Comparison of ENCODE assay signal across 8 cellular contexts in genomic region chr19:55624109-55625003, GRCh38. TPM values are rescaled to one million over a fixed set of nuclear protein-coding genes. Genes with fewer than 3 reads are reported as not detected.
DNase-seq lines count a peak whose midpoint lies in the region; ATAC-seq and TF ChIP-seq lines count a peak whose summit lies in the region.

Gene ZNF784, minus strand, starts transcription at chr19:55624566. Its CDS starts 5 bp downstream, at chr19:55624561.

- peak within 1 kb of the TSS; percentile 91 for H3K27ac ChIP-seq in WERI-Rb-1
- H3K27ac ChIP-seq in skeletal muscle tissue (ENCODE audit: low read depth, low read length): peak within 1 kb of the TSS; percentile 90

- ATAC-seq in HG02884 (IDR thresholded peaks at IDR 0.05; ENCODE audit: unreplicated experiment) (peak; percentile 65), HG03571 (IDR thresholded peaks at IDR 0.05; ENCODE audit: unreplicated experiment) (no peak)

- H3K4me3 ChIP-seq in WERI-Rb-1 (ENCODE audit: low read depth, low read length) (peak within 1 kb of the TSS; percentile 58), skeletal muscle tissue (ENCODE audit: low read length in 3 of 3) (peak within 1 kb of the TSS; percentile 75 to 85 (median 77))

- peak within 1 kb of the TSS; percentile 76 to 87 (median 85) for H3K9ac ChIP-seq in skeletal muscle tissue (ENCODE audit: low read depth in 1 of 3, low read length in 3 of 3)

- H3K27me3 ChIP-seq in WERI-Rb-1 (ENCODE audit: insufficient read depth, low read depth, severe bottlenecking) (no peaks in the 10 kb centered on the region), skeletal muscle tissue (ENCODE audit: control insufficient read depth in 3 of 3, insufficient read depth in 3 of 3, low read length in 3 of 3) (no peaks in the 10 kb centered on the region)

- peaks cover 33 to 45% (median 43%) of the 10 kb centered on the region in 3 donors for H3K4me1 ChIP-seq in skeletal muscle tissue (ENCODE audit: control insufficient read depth in 3 of 3, insufficient read depth in 3 of 3, low read length in 3 of 3)

- DNase-seq in ELR (ENCODE audit: low read depth): peak; percentile 92
- DNase-seq in NCI-H2196 (lab: John Stamatoyannopoulos, UW; ENCODE audit: unreplicated experiment): peak; percentile 93
- peak; percentile 90 for DNase-seq in WERI-Rb-1
- peak; percentile 89 to 91 for DNase-seq in T47D (ENCODE audit: low read depth in 1 of 2, low spot score in 1 of 2)
- peak; percentile 93 for DNase-seq in iPS-NIHi11 (ENCODE audit: low spot score)

- H3K9me3 ChIP-seq in WERI-Rb-1 (ENCODE audit: severe bottlenecking) (peaks cover 3% of the 10 kb centered on the region), skeletal muscle tissue (ENCODE audit: control insufficient read depth in 3 of 3, low read length in 3 of 3) (no peaks in the 10 kb centered on the region)

- no peak for TF ChIP-seq CTCF in WERI-Rb-1 (IDR thresholded peaks at IDR 0.05; ENCODE audit: low read depth, low read length)

- H3K36me3 ChIP-seq in WERI-Rb-1 (peaks cover 10% of the 10 kb centered on the region), skeletal muscle tissue (ENCODE audit: control insufficient read depth in 3 of 3, insufficient read depth in 3 of 3, low read length in 3 of 3) (peaks cover 4 to 8% (median 6%) of the 10 kb centered on the region in 3 donors)

- in situ Hi-C loops in T47D (cut with HindIII; ENCODE audit: low pct_unique_long_range_greater_than_20kb, low sequenced_read_pairs): no loop called here

RNA-seq across cellular contexts. Expression of gene ZNF784, which starts in this region (rescaled TPM):
- 8.9 TPM for total RNA-seq in skeletal muscle tissue
